In genomic region chr15:76252249-76252648, GRCh38 we compare ENCODE assay signal across 21 cellular contexts. TPM values are rescaled to one million over a fixed set of nuclear protein-coding genes. Genes with fewer than 3 reads are reported as not detected.
DNase-seq lines count a peak whose midpoint lies in the region; ATAC-seq and TF ChIP-seq lines count a peak whose summit lies in the region.
"Had no signal": no experiment of that assay in that cellular context is flagged by ENCODE, and none has a peak within 500 bp of the region (broad histone marks: within the 10 kb centered on the region; RNA-seq: fewer than 3 reads in every experiment).

No MANE protein-coding gene starts in this region.

- peaks cover 24% of the 10 kb centered on the region for H3K4me1 ChIP-seq in Caco-2
- peaks cover 9% of the 10 kb centered on the region for H3K4me1 ChIP-seq in endodermal cell (ENCODE audit: control insufficient read depth, insufficient read depth, low read length)
- H3K4me1 ChIP-seq in heart right ventricle: peaks cover 0 to 13% (median 0%) of the 10 kb centered on the region in 9 donors

- H3K36me3 Mint-ChIP-seq in Caco-2 (ENCODE audit: insufficient read depth, unreplicated experiment) (peaks cover 6% of the 10 kb centered on the region), endodermal cell (ENCODE audit: low read depth) (peaks cover 25% of the 10 kb centered on the region)

- in situ Hi-C loops in G401 (cut with HindIII; ENCODE audit: low sequenced_read_pairs): no loop called here

- intact Hi-C loops in Caco-2 (cut with micrococcal nuclease; ENCODE audit: unreplicated experiment): no loop called here
- intact Hi-C loops in heart right ventricle (cut with DNase I): no loop called here

- POLR2A ChIA-PET in Caco-2 (lab: Charles Lee): no interaction called here

- no peak overlapping the region for H3K4me3 ChIP-seq in Caco-2 (ENCODE audit: low read depth, low read length)
- peak overlapping the region; percentile 9 for H3K4me3 ChIP-seq in endodermal cell (ENCODE audit: low read length)
- H3K4me3 ChIP-seq in heart right ventricle: no peak overlapping the region
- H3K4me3 ChIP-seq: BLaER1, GM23338 had no signal

- H3K4me3 Mint-ChIP-seq in Caco-2 (ENCODE audit: unreplicated experiment): no peak overlapping the region
- no peak overlapping the region for H3K4me3 Mint-ChIP-seq in endodermal cell
- H3K4me3 Mint-ChIP-seq: CD14-positive monocyte; CD4-positive, alpha-beta memory T cell; GM23338; IgD-negative memory B cell had no signal

- H3K9me3 ChIP-seq in Caco-2 (no peaks in the 10 kb centered on the region), endodermal cell (ENCODE audit: control insufficient read depth, low read length) (peaks cover 17% of the 10 kb centered on the region), heart right ventricle (peaks cover 0 to 10% (median 0%) of the 10 kb centered on the region in 11 donors)

- whole genome bisulfite sequencing in endodermal cell (ENCODE audit: insufficient coverage in 1 of 2, insufficient read length in 1 of 2), 2 experiments: 52% methylated on average over 2 of the region's 2 CpGs
- 80 to 86% methylated on average over 2 of the region's 2 CpGs for WGBS in heart right ventricle, 2 donors

- peak in 1 of 2 experiments; percentile 13 for DNase-seq in Caco-2
- DNase-seq in NCI-H226: peak; percentile 56
- DNase-seq in endodermal cell: peak; percentile 47
- DNase-seq in heart right ventricle: no peak
- DNase-seq in HCEC 1CT: no peak
- no peak for DNase-seq in G401 (ENCODE audit: low spot score)
- DNase-seq: 8988T; Calu3; CD4-positive, alpha-beta memory T cell; DMS 273 treated with DMSO at 0.1 percent for 48 hours; DMS53; DND-41; EL; KG1 had no signal

- CTCF ChIA-PET in Caco-2 (lab: Charles Lee): no interaction called here

- H3K36me3 ChIP-seq in Caco-2 (ENCODE audit: control insufficient read depth, insufficient read depth, low read length) (no peaks in the 10 kb centered on the region; the same call in 1 of the 2 replicates), endodermal cell (ENCODE audit: control insufficient read depth, insufficient read depth, low read length) (peaks cover 20% of the 10 kb centered on the region), heart right ventricle (peaks cover 0 to 23% (median 0%) of the 10 kb centered on the region in 9 donors)

- H3K27me3 ChIP-seq in Caco-2 (replicated peaks; ENCODE audit: control insufficient read depth, insufficient read depth, low read length) (no peaks in the 10 kb centered on the region), endodermal cell (ENCODE audit: control insufficient read depth, insufficient read depth, low read length, poor library complexity, severe bottlenecking) (no peaks in the 10 kb centered on the region), heart right ventricle (no peaks in the 10 kb centered on the region)
- H3K27me3 ChIP-seq: BLaER1 had no signal

- no peak overlapping the region for H3K9ac ChIP-seq in endodermal cell (ENCODE audit: extremely low read depth, low read length, poor library complexity, severe bottlenecking)
- H3K9ac ChIP-seq: BLaER1 had no signal

- TF ChIP-seq CTCF in Caco-2 (IDR thresholded peaks at IDR 0.05; ENCODE audit: insufficient read depth in 1 of 2, low read depth in 1 of 2, low read length in 1 of 2, severe bottlenecking in 1 of 2, unreplicated experiment in 1 of 2): no peak
- no peak for TF ChIP-seq CTCF in VCaP (conservative IDR thresholded peaks at IDR 0.05)
- TF ChIP-seq CTCF in endodermal cell (conservative IDR thresholded peaks at IDR 0.05): no peak
- TF ChIP-seq CTCF in heart right ventricle (IDR thresholded peaks at IDR 0.05): no peak

- no TSS peak for BruUV-seq in Caco-2 (replicated peaks; lab: Mats Ljungman, UMichigan)

- no peaks in the 10 kb centered on the region for H3K9me3 Mint-ChIP-seq in Caco-2 (ENCODE audit: unreplicated experiment)
- peaks cover 3% of the 10 kb centered on the region for H3K9me3 Mint-ChIP-seq in endodermal cell
- H3K9me3 Mint-ChIP-seq: CD14-positive monocyte; CD4-positive, alpha-beta memory T cell; GM23338; IgD-negative memory B cell had no signal

- H3K27me3 Mint-ChIP-seq in Caco-2 (ENCODE audit: insufficient read depth, unreplicated experiment) (no peaks in the 10 kb centered on the region), endodermal cell (ENCODE audit: insufficient read depth) (no peaks in the 10 kb centered on the region)
- H3K27me3 Mint-ChIP-seq: CD4-positive, alpha-beta memory T cell; IgD-negative memory B cell had no signal

- peak overlapping the region; percentile 40 for H3K27ac ChIP-seq in VCaP
- H3K27ac ChIP-seq in endodermal cell (ENCODE audit: low read depth, low read length): no peak overlapping the region
- no peak overlapping the region for H3K27ac ChIP-seq in heart right ventricle
- H3K27ac ChIP-seq: BLaER1 had no signal

- H3K4me1 Mint-ChIP-seq in Caco-2 (ENCODE audit: low read depth, unreplicated experiment): peaks cover 29% of the 10 kb centered on the region
- H3K4me1 Mint-ChIP-seq in endodermal cell: peaks cover 23% of the 10 kb centered on the region
- H3K4me1 Mint-ChIP-seq: CD14-positive monocyte, IgD-negative memory B cell had no signal

- ATAC-seq in heart right ventricle: no peak
- no peak for ATAC-seq in HG02588 (IDR thresholded peaks at IDR 0.05; ENCODE audit: unreplicated experiment)
- ATAC-seq: GM23338, HepG2 had no signal

- H3K27ac Mint-ChIP-seq in Caco-2 (ENCODE audit: unreplicated experiment) (peak overlapping the region; percentile 63), endodermal cell (no peak overlapping the region)
- H3K27ac Mint-ChIP-seq: CD4-positive, alpha-beta memory T cell; IgD-negative memory B cell had no signal

RNA-seq across cellular contexts. Expression of gene ETFA, which starts 59.0 kb away (rescaled TPM):
- 241 and 260 TPM in 2 replicates for total RNA-seq in Caco-2 (2022)
- total RNA-seq in endodermal cell: 100 to 1,000 TPM; 142 to 157 TPM
- 98.2 TPM for polyA plus RNA-seq in endodermal cell (2013, experiment 1 of 2)
- 87.0 TPM for polyA plus RNA-seq in endodermal cell (2013, experiment 2 of 2)
- total RNA-seq in heart right ventricle: 100 to 1,000 TPM; 327 to 541 (median 464) TPM
- polyA plus RNA-seq in heart right ventricle: 100 to 1,000 TPM; 103 to 217 TPM
- 234 and 273 TPM in 2 replicates for total RNA-seq in G401 (2014; rRNA removed; shearing (Covaris generic))

Comparison
In these comparisons a context has a peak if more than half of its experiments do, and no peak if none do; other contexts are left out.
1. DNase-seq: peak in NCI-H226 (single experiment) and endodermal cell (single experiment); none in heart right ventricle (0 of 2), HCEC 1CT (single experiment) and G401 (single experiment).